In the genomic region with DNA sequence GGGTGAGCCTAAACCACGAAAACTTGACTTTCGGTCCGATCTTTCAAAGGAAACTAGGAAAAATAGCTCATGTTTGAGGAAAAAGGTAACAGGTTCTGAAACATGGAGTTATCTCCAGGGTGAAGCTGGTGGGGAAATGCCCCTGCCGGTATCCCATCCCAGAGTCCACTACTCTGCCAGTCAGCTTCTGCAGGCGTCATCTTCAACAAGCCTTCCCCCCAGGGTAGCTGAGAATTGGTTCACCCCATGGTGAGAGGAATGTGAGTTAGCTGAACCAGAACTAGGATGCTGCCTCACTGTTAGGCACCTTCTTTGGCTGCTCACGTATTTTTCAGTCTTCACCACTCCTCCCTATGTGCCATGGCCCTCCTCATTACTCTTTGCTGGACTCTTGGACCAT, we compare ENCODE assay signal across 9 cellular contexts. TPM values are rescaled to one million over a fixed set of nuclear protein-coding genes. Genes with fewer than 3 reads are reported as not detected.
DNase-seq lines count a peak whose midpoint lies in the region; ATAC-seq and TF ChIP-seq lines count a peak whose summit lies in the region.
"Had no signal": no experiment of that assay in that cellular context is flagged by ENCODE, and none has a peak within 500 bp of the region (broad histone marks: within the 10 kb centered on the region; RNA-seq: fewer than 3 reads in every experiment).

No MANE protein-coding gene starts in this region.

- H2AFZ ChIP-seq in mesenchymal stem cell (ENCODE audit: low read depth, low read length) = no peak overlapping the region

- H3K9me3 ChIP-seq in HEK293 (ENCODE audit: control insufficient read depth, insufficient read depth, low read depth, low read length) (no peaks in the 10 kb centered on the region), mesenchymal stem cell (ENCODE audit: control insufficient read depth, low read length) (no peaks in the 10 kb centered on the region)

- H3K36me3 ChIP-seq in HEK293 (ENCODE audit: control insufficient read depth in 2 of 2, insufficient read depth in 1 of 2, low read length in 2 of 2) (peaks cover 0 to 4% of the 10 kb centered on the region in 2 experiments; a peak in 1 of 3 replicates), mesenchymal stem cell (ENCODE audit: control insufficient read depth in 1 of 2, insufficient read depth in 2 of 2, low read depth in 1 of 2, low read length in 2 of 2) (peaks cover 0 to 7% of the 10 kb centered on the region in 2 experiments)

- no peak for DNase-seq in AG10803 (ENCODE audit: low read depth)
- no peak for DNase-seq in activated naive CD8-positive, alpha-beta T cell treated with anti-CD3 and anti-CD28 coated beads for 36 hours
- no peak for DNase-seq in mesenchymal stem cell
- DNase-seq in stimulated activated naive CD4-positive, alpha-beta T cell treated with Interleukin-2 at 50 U/mL for 16 hours (lab: John Stamatoyannopoulos, UW) = no peak
- DNase-seq in NCI-H526 treated with DMSO at 0.1 percent for 48 hours (lab: John Stamatoyannopoulos, UW) = no peak
- DNase-seq: stimulated activated CD4-positive, alpha-beta T cell treated with anti-CD3 and anti-CD28 coated beads, Interleukin-4, amount 100 ng/mL, for 24 hours had no signal

- no peak overlapping the region for H3K4me2 ChIP-seq in mesenchymal stem cell (ENCODE audit: low read length, poor library complexity, severe bottlenecking)

- no peak for ATAC-seq in GM18873 (IDR thresholded peaks at IDR 0.05; ENCODE audit: low FRiP score, unreplicated experiment)
- ATAC-seq in GM21717 (IDR thresholded peaks at IDR 0.05; ENCODE audit: unreplicated experiment) = no peak

- H3K79me1 ChIP-seq in mesenchymal stem cell (replicated peaks; ENCODE audit: low read length, poor library complexity, severe bottlenecking) = peaks cover 22% of the 10 kb centered on the region

- H3K27ac Mint-ChIP-seq in activated naive CD8-positive, alpha-beta T cell treated with anti-CD3 and anti-CD28 coated beads for 36 hours = no peak overlapping the region

- 83% methylated on average over 6 of the region's 6 CpGs for WGBS in mesenchymal stem cell

- no peak overlapping the region for H3K18ac ChIP-seq in mesenchymal stem cell (ENCODE audit: low read depth in 1 of 2, low read length in 2 of 2)

- TF ChIP-seq CTCF in AG10803 (conservative IDR thresholded peaks at IDR 0.05; ENCODE audit: low read length) (no peak), HEK293 (tag by site-specific recombination; IDR thresholded peaks at IDR 0.05) (no peak)

- H3K4me1 Mint-ChIP-seq in activated naive CD8-positive, alpha-beta T cell treated with anti-CD3 and anti-CD28 coated beads for 36 hours = peaks cover 43% of the 10 kb centered on the region

- no peak overlapping the region for H2BK120ac ChIP-seq in mesenchymal stem cell (ENCODE audit: low read depth, low read length)

- peak overlapping the region; percentile 91 for H3K4me3 Mint-ChIP-seq in activated naive CD8-positive, alpha-beta T cell treated with anti-CD3 and anti-CD28 coated beads for 36 hours

- no peak overlapping the region for H4K91ac ChIP-seq in mesenchymal stem cell (ENCODE audit: low read length)

- no peak overlapping the region for H4K8ac ChIP-seq in mesenchymal stem cell (ENCODE audit: low read length)

- no peak overlapping the region for H2BK12ac ChIP-seq in mesenchymal stem cell (ENCODE audit: low read length in 2 of 2)

- H2BK15ac ChIP-seq in mesenchymal stem cell (ENCODE audit: low read depth, poor library complexity, severe bottlenecking) = no peak overlapping the region

- H3K4me3 ChIP-seq in AG10803 (ENCODE audit: low read length) (peak overlapping the region; percentile 28), HEK293 (ENCODE audit: low read depth, low read length) (no peak overlapping the region), mesenchymal stem cell (ENCODE audit: insufficient read depth in 1 of 2, low read depth in 1 of 2, low read length in 2 of 2) (peak overlapping the region in 1 of 2 experiments; percentile 89)

- H3K9ac ChIP-seq in mesenchymal stem cell (ENCODE audit: low read length) = peak overlapping the region; percentile 87

- no peak overlapping the region for H2BK5ac ChIP-seq in mesenchymal stem cell (ENCODE audit: low read depth, low read length, poor library complexity, severe bottlenecking)

- POLR2A ChIA-PET in HEK293 (lab: Yijun Ruan, JAX) = no interaction called here

- H2AK5ac ChIP-seq in mesenchymal stem cell (ENCODE audit: low read length, severe bottlenecking) = no peak overlapping the region

- H3K4me1 ChIP-seq in HEK293 (ENCODE audit: control insufficient read depth, insufficient read depth, low read length) (no peaks in the 10 kb centered on the region), mesenchymal stem cell (ENCODE audit: control insufficient read depth, insufficient read depth, low read depth, low read length) (peaks cover 10% of the 10 kb centered on the region)

- no peak overlapping the region for H3K4ac ChIP-seq in mesenchymal stem cell (ENCODE audit: low read depth in 1 of 2, low read length in 2 of 2)

- H3K23ac ChIP-seq in mesenchymal stem cell (ENCODE audit: low read length in 2 of 2) = no peak overlapping the region

- no peaks in the 10 kb centered on the region for H3K27me3 ChIP-seq in mesenchymal stem cell (ENCODE audit: control insufficient read depth in 1 of 2, insufficient read depth in 1 of 2, low read length in 2 of 2)

- H3K14ac ChIP-seq in mesenchymal stem cell (ENCODE audit: low read length in 2 of 2) = no peak overlapping the region

- peaks cover 12% of the 10 kb centered on the region for H3K36me3 Mint-ChIP-seq in activated naive CD8-positive, alpha-beta T cell treated with anti-CD3 and anti-CD28 coated beads for 36 hours

- CTCF ChIA-PET in HEK293 (lab: Yijun Ruan, JAX) = interaction anchor here (0.6 to 1.4 kb wide), 4 partner anchors 38 to 850 kb away, joined by 4 to 6 read pairs (median 6); no protein-coding TSS in a partner anchor

- H3K9me3 Mint-ChIP-seq in activated naive CD8-positive, alpha-beta T cell treated with anti-CD3 and anti-CD28 coated beads for 36 hours = no peaks in the 10 kb centered on the region

- H3K27ac ChIP-seq in HEK293 (ENCODE audit: extremely low read depth, low read depth, low read length) (no peak overlapping the region), mesenchymal stem cell (ENCODE audit: low read length, poor library complexity, severe bottlenecking) (no peak overlapping the region)

- H3K27me3 Mint-ChIP-seq in activated naive CD8-positive, alpha-beta T cell treated with anti-CD3 and anti-CD28 coated beads for 36 hours = no peaks in the 10 kb centered on the region

TF ChIP-seq in HEK293, 187 proteins besides CTCF, POLR2A, EP300 and RAD21 (continues in another document):
- no peak for TF ChIP-seq OVOL3 (tag by site-specific recombination; IDR thresholded peaks at IDR 0.05)
- TF ChIP-seq ZNF624 (tag by site-specific recombination; IDR thresholded peaks at IDR 0.05) = no peak
- TF ChIP-seq, protein P1, sequence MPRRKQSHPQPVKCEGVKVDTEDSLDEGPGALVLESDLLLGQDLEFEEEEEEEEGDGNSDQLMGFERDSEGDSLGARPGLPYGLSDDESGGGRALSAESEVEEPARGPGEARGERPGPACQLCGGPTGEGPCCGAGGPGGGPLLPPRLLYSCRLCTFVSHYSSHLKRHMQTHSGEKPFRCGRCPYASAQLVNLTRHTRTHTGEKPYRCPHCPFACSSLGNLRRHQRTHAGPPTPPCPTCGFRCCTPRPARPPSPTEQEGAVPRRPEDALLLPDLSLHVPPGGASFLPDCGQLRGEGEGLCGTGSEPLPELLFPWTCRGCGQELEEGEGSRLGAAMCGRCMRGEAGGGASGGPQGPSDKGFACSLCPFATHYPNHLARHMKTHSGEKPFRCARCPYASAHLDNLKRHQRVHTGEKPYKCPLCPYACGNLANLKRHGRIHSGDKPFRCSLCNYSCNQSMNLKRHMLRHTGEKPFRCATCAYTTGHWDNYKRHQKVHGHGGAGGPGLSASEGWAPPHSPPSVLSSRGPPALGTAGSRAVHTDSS (tag by site-specific recombination; IDR thresholded peaks at IDR 0.05) = no peak
- TF ChIP-seq, protein P2, sequence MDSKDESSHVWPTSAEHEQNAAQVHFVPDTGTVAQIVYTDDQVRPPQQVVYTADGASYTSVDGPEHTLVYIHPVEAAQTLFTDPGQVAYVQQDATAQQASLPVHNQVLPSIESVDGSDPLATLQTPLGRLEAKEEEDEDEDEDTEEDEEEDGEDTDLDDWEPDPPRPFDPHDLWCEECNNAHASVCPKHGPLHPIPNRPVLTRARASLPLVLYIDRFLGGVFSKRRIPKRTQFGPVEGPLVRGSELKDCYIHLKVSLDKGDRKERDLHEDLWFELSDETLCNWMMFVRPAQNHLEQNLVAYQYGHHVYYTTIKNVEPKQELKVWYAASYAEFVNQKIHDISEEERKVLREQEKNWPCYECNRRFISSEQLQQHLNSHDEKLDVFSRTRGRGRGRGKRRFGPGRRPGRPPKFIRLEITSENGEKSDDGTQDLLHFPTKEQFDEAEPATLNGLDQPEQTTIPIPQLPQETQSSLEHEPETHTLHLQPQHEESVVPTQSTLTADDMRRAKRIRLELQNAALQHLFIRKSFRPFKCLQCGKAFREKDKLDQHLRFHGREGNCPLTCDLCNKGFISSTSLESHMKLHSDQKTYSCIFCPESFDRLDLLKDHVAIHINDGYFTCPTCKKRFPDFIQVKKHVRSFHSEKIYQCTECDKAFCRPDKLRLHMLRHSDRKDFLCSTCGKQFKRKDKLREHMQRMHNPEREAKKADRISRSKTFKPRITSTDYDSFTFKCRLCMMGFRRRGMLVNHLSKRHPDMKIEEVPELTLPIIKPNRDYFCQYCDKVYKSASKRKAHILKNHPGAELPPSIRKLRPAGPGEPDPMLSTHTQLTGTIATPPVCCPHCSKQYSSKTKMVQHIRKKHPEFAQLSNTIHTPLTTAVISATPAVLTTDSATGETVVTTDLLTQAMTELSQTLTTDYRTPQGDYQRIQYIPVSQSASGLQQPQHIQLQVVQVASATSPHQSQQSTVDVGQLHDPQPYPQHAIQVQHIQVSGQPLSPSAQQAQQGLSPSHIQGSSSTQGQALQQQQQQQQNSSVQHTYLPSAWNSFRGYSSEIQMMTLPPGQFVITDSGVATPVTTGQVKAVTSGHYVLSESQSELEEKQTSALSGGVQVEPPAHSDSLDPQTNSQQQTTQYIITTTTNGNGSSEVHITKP (tag by site-specific recombination; IDR thresholded peaks at IDR 0.05) = peak; percentile 83
- TF ChIP-seq GLIS2 (tag by site-specific recombination; IDR thresholded peaks at IDR 0.05) = no peak
- no peak for TF ChIP-seq ZNF514 (tag by site-specific recombination; IDR thresholded peaks at IDR 0.05)
- TF ChIP-seq GLIS1 (tag by site-specific recombination; IDR thresholded peaks at IDR 0.05) = peak; percentile 27; the same call in 1 of the 2 replicates

RNA-seq across cellular contexts. Expression of a gene that starts 1.1 kb away (rescaled TPM):
- 1 to 10 TPM; 1.8 to 2.0 TPM for total RNA-seq in activated naive CD8-positive, alpha-beta T cell treated with anti-CD3 and anti-CD28 coated beads for 36 hours
- 0.99 TPM for polyA plus RNA-seq in mesenchymal stem cell (2013, experiment 1 of 2)
- 0.64 TPM for polyA plus RNA-seq in mesenchymal stem cell (2013, experiment 2 of 2)

RNA-seq across cellular contexts. Expression of a gene that starts 1.3 kb away (rescaled TPM):
- total RNA-seq in activated naive CD8-positive, alpha-beta T cell treated with anti-CD3 and anti-CD28 coated beads for 36 hours = 10 to 100 TPM; 68.3 to 74.7 TPM
- 25.9 TPM for polyA plus RNA-seq in mesenchymal stem cell (2013, experiment 1 of 2)
- polyA plus RNA-seq in mesenchymal stem cell (2013, experiment 2 of 2) = 26.4 TPM
